In the genomic region with DNA sequence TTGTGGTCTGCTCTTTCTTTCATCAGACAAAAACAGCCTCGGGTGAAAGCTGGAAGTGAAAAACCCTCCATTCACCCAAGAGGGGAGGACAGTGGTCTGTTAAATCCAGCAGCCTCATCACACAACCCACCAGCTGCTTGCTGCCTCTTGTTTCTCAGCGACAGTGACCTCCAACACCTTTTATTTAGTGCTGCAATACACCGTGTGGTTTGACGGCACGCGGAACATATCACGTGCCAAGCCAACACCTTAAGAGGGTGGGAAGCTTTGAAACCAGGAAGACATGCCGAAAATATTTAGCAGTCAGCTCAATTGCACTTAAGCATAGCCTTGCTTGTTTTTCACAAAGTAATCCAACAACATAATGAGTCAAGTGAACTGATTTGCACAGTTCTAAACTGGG, we compare ENCODE assay signal across 16 cellular contexts. TPM values are rescaled to one million over a fixed set of nuclear protein-coding genes. Genes with fewer than 3 reads are reported as not detected.
DNase-seq lines count a peak whose midpoint lies in the region; ATAC-seq, FAIRE-seq and TF ChIP-seq lines count a peak whose summit lies in the region.
"Had no signal": no experiment of that assay in that cellular context is flagged by ENCODE, and none has a peak within 500 bp of the region (broad histone marks: within the 10 kb centered on the region; RNA-seq: fewer than 3 reads in every experiment).

No MANE protein-coding gene starts in this region.

- no peaks in the 10 kb centered on the region for H3K79me2 ChIP-seq in GM23338 (replicated peaks; ENCODE audit: insufficient read depth)

- no peak for TF ChIP-seq CTCF in GM23338 (conservative IDR thresholded peaks at IDR 0.05; ENCODE audit: low read depth in 2 of 2)
- no peak for TF ChIP-seq CTCF in kidney (IDR thresholded peaks at IDR 0.05; ENCODE audit: borderline replicate concordance, extremely low read depth, insufficient read depth)
- TF ChIP-seq CTCF in GM10248 (IDR thresholded peaks at IDR 0.05; ENCODE audit: control extremely low read depth, extremely low read depth, low read depth, missing control alignments), result no peak

- H3K9me3 ChIP-seq in kidney (ENCODE audit: control insufficient read depth in 1 of 2, low read length in 2 of 2), result no peaks in the 10 kb centered on the region

- TF ChIP-seq POLR2A in erythroblast (IDR thresholded peaks at IDR 0.05; ENCODE audit: low read length), result no peak

- H3K4me1 ChIP-seq in GM23338 (ENCODE audit: insufficient read depth) (no peaks in the 10 kb centered on the region), kidney (ENCODE audit: control insufficient read depth in 1 of 2, insufficient read depth in 1 of 2, low read depth in 1 of 2, low read length in 2 of 2) (peaks cover 4 to 5% of the 10 kb centered on the region in 2 donors)

- no peak overlapping the region for H2AFZ ChIP-seq in GM23338

- H3K4me3 ChIP-seq in GM23338, result no peak overlapping the region
- H3K4me3 ChIP-seq in kidney (ENCODE audit: low read length in 2 of 2), result peak overlapping the region; percentile 6 to 44

- ATAC-seq in GM23338, result 0 out of 3 replicates have a peak, but pooled peaks have one; percentile 21
- ATAC-seq: Panc1 had no signal

- H3K27me3 ChIP-seq in GM23338 (ENCODE audit: insufficient read depth), result no peaks in the 10 kb centered on the region

- no peak for FAIRE-seq in kidney (lab: Jason Lieb, UNC)
- FAIRE-seq: colon, urothelium cell line had no signal

- H3K27ac ChIP-seq in GM23338 (ENCODE audit: low read depth), result 0 out of 2 replicates have a peak overlapping the region, but pooled peaks have one; percentile 43
- H3K27ac ChIP-seq in kidney (ENCODE audit: low read depth in 2 of 2, low read length in 2 of 2), result peak overlapping the region in 1 of 2 donors; percentile 65
- H3K27ac ChIP-seq: VCaP had no signal

- no peaks in the 10 kb centered on the region for H3K36me3 Mint-ChIP-seq in GM23338 (ENCODE audit: low read depth)

- no peaks in the 10 kb centered on the region for H3K9me2 ChIP-seq in GM23338 (ENCODE audit: insufficient read depth)

- H3K4me2 ChIP-seq in GM23338, result no peak overlapping the region

- POLR2A ChIA-PET in GM10248 (lab: Yijun Ruan, JAX), result no interaction called here

- no peaks in the 10 kb centered on the region for H3F3A ChIP-seq in GM23338 (replicated peaks; ENCODE audit: low read depth)

- H4K20me1 ChIP-seq in GM23338 (replicated peaks; ENCODE audit: insufficient read depth), result no peaks in the 10 kb centered on the region

- no peaks in the 10 kb centered on the region for H3K27me3 Mint-ChIP-seq in GM23338 (ENCODE audit: insufficient read depth, low read depth, poor library complexity)

- CTCF ChIA-PET in GM10248 (lab: Yijun Ruan, JAX), result interaction anchor here (0.7 to 2.3 kb wide), 4 partner anchors 8 to 56 kb away, joined by 3 to 5 read pairs (median 4); no protein-coding TSS in a partner anchor

- no peak overlapping the region for H3K4me3 Mint-ChIP-seq in GM23338
- H3K4me3 Mint-ChIP-seq: neural crest cell had no signal

- intact Hi-C loops in kidney (cut with DNase I), result no loop called here

- DNase-seq in GM23338 (ENCODE audit: low spot score), result no peak
- DNase-seq in NCI-H187 treated with DMSO at 0.1 percent for 48 hours (lab: John Stamatoyannopoulos, UW), result peak; percentile 13
- peak; percentile 75 for DNase-seq in kidney
- DNase-seq in stimulated activated CD8-positive, alpha-beta memory T cell treated with anti-CD3 and anti-CD28 coated beads, Interleukin-12 subunit alpha, Interleukin-12 subunit beta, amount 100 ng/mL, for 1 hour (ENCODE audit: low read depth), result peak; percentile 8
- DNase-seq in AG08396 (ENCODE audit: low spot score), result no peak
- no peak for DNase-seq in NCI-H1417 treated with DMSO at 0.1 percent for 48 hours (lab: John Stamatoyannopoulos, UW)
- DNase-seq in erythroblast (lab: John Stamatoyannopoulos, UW), result no peak
- no peak for DNase-seq in GM10248 (ENCODE audit: extremely low spot score)
- DNase-seq: activated effector memory CD4-positive, alpha-beta T cell treated with anti-CD3 and anti-CD28 coated beads, Interleukin-2, amount 50 U/mL, for 16 hours; NCI-H1105; stimulated activated CD4-positive, alpha-beta T cell treated with anti-CD3 and anti-CD28 coated beads, Interleukin-4, amount 100 ng/mL, for 1 hour had no signal

- H3K9ac ChIP-seq in kidney (ENCODE audit: low read length in 2 of 2), result peak overlapping the region in 1 of 2 donors; percentile 55

- H3K4me1 Mint-ChIP-seq in GM23338, result peaks cover 13% of the 10 kb centered on the region; the same call in 2 of the 3 replicates

- H3K27ac Mint-ChIP-seq in GM23338, result 0 out of 2 replicates have a peak overlapping the region, but pooled peaks have one; percentile 43

- H3K36me3 ChIP-seq in GM23338 (ENCODE audit: insufficient read depth), result no peaks in the 10 kb centered on the region
- no peaks in the 10 kb centered on the region for H3K36me3 ChIP-seq in kidney (ENCODE audit: control insufficient read depth in 1 of 2, insufficient read depth in 2 of 2, low read length in 2 of 2)

- H3K9me3 Mint-ChIP-seq in GM23338, result no peaks in the 10 kb centered on the region
- H3K9me3 Mint-ChIP-seq: neural crest cell had no signal

TF ChIP-seq in GM23338, 12 proteins besides CTCF, POLR2A, EP300 and RAD21 (continues in another document):
- TF ChIP-seq STAT1 (IDR thresholded peaks at IDR 0.05; ENCODE audit: unreplicated experiment) (no peak), ETS1 (IDR thresholded peaks at IDR 0.05) (no peak), CREB1 (CRISPR knock-in tag; IDR thresholded peaks at IDR 0.05; ENCODE audit: low read depth) (no peak)

RNA-seq across cellular contexts. Expression of gene POGLUT3, which starts 39.8 kb away (rescaled TPM):
- total RNA-seq in GM23338 (2014; rRNA removed; shearing (Covaris generic)), result 12.2 and 14.1 TPM in 2 replicates
- polyA plus RNA-seq in GM23338 (2016; fragmentation: Nextera tagmentation; extraction: Ambion mirVana) (7.6 and 7.7 TPM in 2 replicates), kidney (ENCODE audit: insufficient read depth, low read depth, low replicate concordance) (13.6 TPM)
- total RNA-seq in kidney, result 22.0 TPM

RNA-seq across cellular contexts. Expression of gene EXPH5, which starts 55.5 kb away (rescaled TPM):
- 8.4 and 12.6 TPM in 2 replicates for total RNA-seq in GM23338 (2014; rRNA removed; shearing (Covaris generic))
- polyA plus RNA-seq in GM23338 (2016; fragmentation: Nextera tagmentation; extraction: Ambion mirVana) (2.6 and 3.6 TPM in 2 replicates), kidney (ENCODE audit: insufficient read depth, low read depth, low replicate concordance) (2.2 TPM)
- total RNA-seq in kidney, result 9.5 TPM

Comparison
In these comparisons a context has a peak if more than half of its experiments do, and no peak if none do; other contexts are left out.
1. DNase-seq: peak in NCI-H187 treated with DMSO at 0.1 percent for 48 hours (single experiment), kidney (single experiment) and stimulated activated CD8-positive, alpha-beta memory T cell treated with anti-CD3 and anti-CD28 coated beads, Interleukin-12 subunit alpha, Interleukin-12 subunit beta, amount 100 ng/mL, for 1 hour (single experiment); none in GM23338 (single experiment), AG08396 (single experiment), NCI-H1417 treated with DMSO at 0.1 percent for 48 hours (single experiment), erythroblast (0 of 2) and GM10248 (single experiment).